Comparison of ENCODE assay signal across 12 cellular contexts in the genomic region with DNA sequence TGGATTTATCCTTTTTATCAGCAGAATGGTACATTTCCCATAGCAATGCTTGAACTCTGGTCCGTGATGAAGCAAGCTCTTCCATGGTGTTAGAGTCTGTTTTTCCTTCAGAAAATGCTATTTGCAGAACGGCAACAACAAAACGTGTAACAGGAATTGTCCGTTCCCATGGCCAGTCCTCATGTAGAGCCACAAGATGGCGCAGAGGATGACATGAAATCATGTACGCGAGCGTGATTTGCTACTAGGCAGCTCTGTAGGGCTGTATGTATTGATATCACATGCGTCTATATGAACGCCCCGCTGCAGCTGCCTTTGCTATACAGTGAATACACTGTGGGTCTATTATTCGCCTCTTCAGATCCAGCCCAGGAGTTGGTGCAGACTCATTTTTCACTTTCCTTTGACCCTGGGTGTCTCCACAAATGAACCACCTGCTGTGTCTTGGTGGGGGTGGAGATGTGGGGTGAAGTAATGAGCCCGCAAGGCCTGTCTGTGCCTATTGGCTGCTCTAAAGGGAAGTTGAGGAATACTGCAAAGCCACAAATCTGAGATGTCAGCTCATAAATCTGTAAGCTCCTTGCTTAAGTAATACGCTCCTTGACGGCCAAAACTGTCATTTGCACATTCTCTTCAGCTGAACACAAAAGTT.
DNase-seq lines count a peak whose midpoint lies in the region; ATAC-seq and TF ChIP-seq lines count a peak whose summit lies in the region.
"Had no signal": no experiment of that assay in that cellular context is flagged by ENCODE, and none has a peak within 500 bp of the region (broad histone marks: within the 10 kb centered on the region; RNA-seq: fewer than 3 reads in every experiment).

No MANE protein-coding gene starts in this region.

- POLR2A ChIA-PET in PC-9 (lab: Charles Lee; ENCODE audit: unreplicated experiment) (no interaction called here), T-cell (lab: Charles Lee) (no interaction called here)

- peaks cover 21 to 22% of the 10 kb centered on the region in 2 donors for H3K27me3 Mint-ChIP-seq in T-cell
- H3K27me3 Mint-ChIP-seq: activated naive CD4-positive, alpha-beta T cell treated with anti-CD3 and anti-CD28 coated beads, Interleukin-2, amount 10 ng/mL, durations not matched to agents 7 days and 5 days had no signal

- peaks cover 0 to 2% (median 0%) of the 10 kb centered on the region in 3 donors for H3K4me1 Mint-ChIP-seq in T-cell
- H3K4me1 Mint-ChIP-seq: activated naive CD4-positive, alpha-beta T cell treated with anti-CD3 and anti-CD28 coated beads, Interleukin-2, amount 10 ng/mL, durations not matched to agents 7 days and 5 days had no signal

- H3K36me3 ChIP-seq in DND-41 (ENCODE audit: insufficient read depth, low read length) (no peaks in the 10 kb centered on the region), PC-9 (ENCODE audit: low read depth) (no peaks in the 10 kb centered on the region)
- H3K36me3 ChIP-seq: ovary, vagina had no signal

- H3K9me3 Mint-ChIP-seq in T-cell: peaks cover 0 to 8% (median under 1%) of the 10 kb centered on the region in 3 donors

- H3K4me3 Mint-ChIP-seq in T-cell: no peak overlapping the region
- H3K4me3 Mint-ChIP-seq: activated naive CD4-positive, alpha-beta T cell treated with anti-CD3 and anti-CD28 coated beads, Interleukin-2, amount 10 ng/mL, durations not matched to agents 7 days and 5 days had no signal

- H3K9me3 ChIP-seq in DND-41 (ENCODE audit: insufficient read depth, low read length, severe bottlenecking): no peaks in the 10 kb centered on the region
- H3K9me3 ChIP-seq in PC-9 (ENCODE audit: insufficient read depth, low read depth): no peaks in the 10 kb centered on the region
- H3K9me3 ChIP-seq: ovary, vagina had no signal

- H3K36me3 Mint-ChIP-seq in T-cell: no peaks in the 10 kb centered on the region
- H3K36me3 Mint-ChIP-seq: activated naive CD4-positive, alpha-beta T cell treated with anti-CD3 and anti-CD28 coated beads, Interleukin-2, amount 10 ng/mL, durations not matched to agents 7 days and 5 days had no signal

- intact Hi-C loops in PC-9 (cut with micrococcal nuclease; ENCODE audit: unreplicated experiment): no loop called here

- H3K4me2 ChIP-seq in DND-41 (ENCODE audit: insufficient read depth, low read length): no peak overlapping the region
- H3K4me2 ChIP-seq in PC-9: no peak overlapping the region

- no peak overlapping the region for H3K27ac Mint-ChIP-seq in T-cell
- H3K27ac Mint-ChIP-seq: activated naive CD4-positive, alpha-beta T cell treated with anti-CD3 and anti-CD28 coated beads, Interleukin-2, amount 10 ng/mL, durations not matched to agents 7 days and 5 days had no signal

- DNase-seq in DND-41 (no peak), KBM-7 (peak; percentile 86), PC-9 (no peak), fibroblast of pulmonary artery (ENCODE audit: low read depth) (peak; percentile 12), NCI-H128 (lab: John Stamatoyannopoulos, UW; ENCODE audit: unreplicated experiment) (no peak), T-cell (no peak), NCI-H2171 (lab: John Stamatoyannopoulos, UW) (no peak)
- DNase-seq: activated naive CD4-positive, alpha-beta T cell treated with anti-CD3 and anti-CD28 coated beads, Interleukin-2, amount 10 ng/mL, durations not matched to agents 7 days and 5 days; NCI-H187 treated with DMSO at 0.1 percent for 48 hours; ovary had no signal

- no TSS peak for BruUV-seq in PC-9 (replicated peaks; lab: Mats Ljungman, UMichigan)

- no peaks in the 10 kb centered on the region for H3K27me3 ChIP-seq in DND-41 (ENCODE audit: insufficient read depth, low read length, poor library complexity)
- peaks cover 91% of the 10 kb centered on the region for H3K27me3 ChIP-seq in PC-9 (ENCODE audit: insufficient read depth, low read depth)
- H3K27me3 ChIP-seq: ovary, vagina had no signal

- TF ChIP-seq CTCF in DND-41 (IDR thresholded peaks at IDR 0.05; ENCODE audit: borderline replicate concordance, extremely low read depth, low read length, poor library complexity, severe bottlenecking) (peak; percentile 28), PC-9 (conservative IDR thresholded peaks at IDR 0.05) (peak; percentile 33; the same call in 1 of the 2 replicates), fibroblast of pulmonary artery (IDR thresholded peaks at IDR 0.05; ENCODE audit: low read length, missing control alignments) (no peak)

- in situ Hi-C loops in KBM-7 (cut with MboI; ENCODE audit: low pct_unique_long_range_greater_than_20kb, low sequenced_read_pairs): no loop called here

- H3K4me3 ChIP-seq in DND-41 (ENCODE audit: low read depth in 1 of 2, low read length in 2 of 2) (no peak overlapping the region), PC-9 (no peak overlapping the region), fibroblast of pulmonary artery (replicated peaks; ENCODE audit: low read depth, low read length) (no peak overlapping the region)
- H3K4me3 ChIP-seq: ovary, vagina had no signal

- no peaks in the 10 kb centered on the region for H3K9me2 ChIP-seq in PC-9 (ENCODE audit: insufficient read depth)

- H3K27ac ChIP-seq in DND-41 (ENCODE audit: low read length) (no peak overlapping the region), PC-9 (no peak overlapping the region)
- H3K27ac ChIP-seq: ovary, vagina had no signal

- H3K4me1 ChIP-seq in DND-41 (ENCODE audit: insufficient read depth, low read length): no peaks in the 10 kb centered on the region
- H3K4me1 ChIP-seq in PC-9 (replicated peaks; ENCODE audit: insufficient read depth): no peaks in the 10 kb centered on the region

- CTCF ChIA-PET in PC-9 (lab: Charles Lee): no interaction called here
- CTCF ChIA-PET in T-cell (lab: Charles Lee): no interaction called here

- H4K20me1 ChIP-seq in DND-41 (ENCODE audit: insufficient read depth, low read length) (no peaks in the 10 kb centered on the region), PC-9 (ENCODE audit: insufficient read depth) (no peaks in the 10 kb centered on the region)

- ATAC-seq in DND-41 (ENCODE audit: insufficient read depth, low read depth) (no peak), T-cell (replicated peaks in 1 of 4) (no peak), GM18873 (IDR thresholded peaks at IDR 0.05; ENCODE audit: low FRiP score, unreplicated experiment) (no peak)

- H2AFZ ChIP-seq in DND-41 (ENCODE audit: low read depth, low read length) (no peak overlapping the region), PC-9 (no peak overlapping the region)

- no peaks in the 10 kb centered on the region for H3F3A ChIP-seq in PC-9 (ENCODE audit: insufficient read depth, low read depth)

- H3K9ac ChIP-seq in DND-41 (ENCODE audit: low read depth, low read length): no peak overlapping the region

- H3K79me2 ChIP-seq in DND-41 (ENCODE audit: insufficient read depth, low read length): no peaks in the 10 kb centered on the region
- H3K79me2 ChIP-seq in PC-9 (ENCODE audit: low read depth): no peaks in the 10 kb centered on the region

Comparison
In these comparisons a context has a peak if more than half of its experiments do, and no peak if none do; other contexts are left out.
1. DNase-seq: peak in KBM-7 (single experiment) and fibroblast of pulmonary artery (single experiment); none in DND-41 (single experiment), PC-9 (0 of 2), NCI-H128 (single experiment), T-cell (0 of 34) and NCI-H2171 (single experiment).